Comparison of ENCODE assay signal across 8 cellular contexts in the genomic region with DNA sequence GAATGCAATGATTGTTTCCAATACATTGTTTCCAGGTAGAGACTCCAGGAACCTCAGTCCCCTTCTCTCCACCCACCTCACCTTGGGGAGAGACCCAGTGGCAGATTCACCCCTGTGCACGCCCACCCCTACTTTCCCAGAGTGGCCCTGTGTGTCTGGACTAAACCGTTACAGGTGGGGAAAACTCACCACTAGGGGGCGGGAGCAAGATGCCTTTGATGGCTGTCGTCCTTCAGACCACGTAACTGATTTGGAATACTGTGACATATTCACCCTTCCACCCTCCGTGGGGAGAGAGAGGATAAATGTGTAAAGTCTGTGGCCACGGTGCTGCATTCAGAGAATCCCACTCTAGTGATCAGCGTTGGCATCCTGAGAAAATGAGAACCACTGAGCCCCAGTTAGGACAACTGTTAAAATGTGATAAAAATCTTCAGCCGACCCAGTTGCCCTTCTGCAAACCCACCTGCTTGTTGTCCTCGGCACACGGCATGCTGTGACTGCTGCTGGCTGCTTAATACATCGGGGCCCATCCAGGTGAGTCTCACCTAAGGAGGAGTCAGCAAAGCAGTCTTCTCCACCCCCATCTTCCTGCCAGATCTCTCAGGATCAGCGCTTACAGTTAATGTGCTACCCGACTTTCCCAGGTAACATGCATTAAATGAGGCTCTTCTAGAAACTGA. TPM values are rescaled to one million over a fixed set of nuclear protein-coding genes. Genes with fewer than 3 reads are reported as not detected.
DNase-seq lines count a peak whose midpoint lies in the region; ATAC-seq and TF ChIP-seq lines count a peak whose summit lies in the region.

No MANE protein-coding gene starts in this region.

- no peak overlapping the region for H3K27ac Mint-ChIP-seq in neural crest cell (ENCODE audit: unreplicated experiment)

- peaks cover 5% of the 10 kb centered on the region for H3K4me1 Mint-ChIP-seq in neural crest cell

- no peak overlapping the region for H3K4me3 Mint-ChIP-seq in neural crest cell

- H3K27me3 Mint-ChIP-seq in neural crest cell (ENCODE audit: low read depth), result no peaks in the 10 kb centered on the region

- H3K4me1 ChIP-seq in PC-3 (ENCODE audit: insufficient read depth, low read length), result peaks cover 13% of the 10 kb centered on the region
- peaks cover 3% of the 10 kb centered on the region for H3K4me1 ChIP-seq in stomach smooth muscle (ENCODE audit: control insufficient read depth, insufficient read depth, low read length)

- H3K4me3 ChIP-seq in HL-60 (replicated peaks; ENCODE audit: insufficient read depth, low read length), result no peak overlapping the region
- H3K4me3 ChIP-seq in PC-3 (ENCODE audit: low read length), result no peak overlapping the region
- peak overlapping the region; percentile 33 to 47 for H3K4me3 ChIP-seq in stomach smooth muscle (ENCODE audit: low read length in 2 of 2)

- H3F3A ChIP-seq in PC-3 (ENCODE audit: low read length, unreplicated experiment), result no peaks in the 10 kb centered on the region

- CTCF ChIA-PET in PC-3 (lab: Charles Lee), result no interaction called here

- H3K27ac ChIP-seq in HL-60 (replicated peaks) (no peak overlapping the region), PC-3 (ENCODE audit: low read length) (no peak overlapping the region), stomach smooth muscle (ENCODE audit: low read length) (no peak overlapping the region)

- no peak overlapping the region for H3K4me2 ChIP-seq in PC-3 (ENCODE audit: low read length)

- intact Hi-C loops in PC-3 (cut with micrococcal nuclease), result loop anchor here (2.0 kb wide), 1 partner anchor 161 kb away; a partner anchor contains a TSS

- H3K79me2 ChIP-seq in PC-3 (ENCODE audit: low read length), result no peaks in the 10 kb centered on the region

- no peaks in the 10 kb centered on the region for H3K9me3 Mint-ChIP-seq in neural crest cell

- peak; percentile 17 for TF ChIP-seq CTCF in HL-60 (IDR thresholded peaks at IDR 0.05; ENCODE audit: insufficient read depth, low read length)
- TF ChIP-seq CTCF in PC-3 (conservative IDR thresholded peaks at IDR 0.05; ENCODE audit: low read depth, low read length), result peak; percentile 75
- TF ChIP-seq CTCF in neural crest cell (conservative IDR thresholded peaks at IDR 0.05), result peak; percentile 85

- H3K36me3 ChIP-seq in PC-3 (ENCODE audit: low read depth, low read length) (no peaks in the 10 kb centered on the region), stomach smooth muscle (ENCODE audit: control insufficient read depth in 2 of 2, insufficient read depth in 2 of 2, low read length in 2 of 2) (peaks cover 0 to 5% of the 10 kb centered on the region in 2 donors)

- POLR2A ChIA-PET in PC-3 (lab: Charles Lee; ENCODE audit: unreplicated experiment), result no interaction called here

- H3K36me3 Mint-ChIP-seq in neural crest cell (ENCODE audit: low read depth), result peaks cover 27% of the 10 kb centered on the region

- BruUV-seq in PC-3 (replicated peaks; lab: Mats Ljungman, UMichigan), result no TSS peak

- no peaks in the 10 kb centered on the region for H3K9me3 ChIP-seq in PC-3 (ENCODE audit: low read length)
- H3K9me3 ChIP-seq in stomach smooth muscle (ENCODE audit: control insufficient read depth in 2 of 2, low read length in 2 of 2), result peaks cover 0 to 2% of the 10 kb centered on the region in 2 donors

- ATAC-seq in GM18909 (IDR thresholded peaks at IDR 0.05; ENCODE audit: poor library complexity, unreplicated experiment) (peak; percentile 72), PC-3 (peak; percentile 80)

- H4K20me1 ChIP-seq in PC-3 (ENCODE audit: low read length), result no peaks in the 10 kb centered on the region

- no peak overlapping the region for H2AFZ ChIP-seq in PC-3 (ENCODE audit: low read length)

- DNase-seq in AG20443 (ENCODE audit: low spot score) (peak; percentile 76), HL-60 (ENCODE audit: low read depth in 1 of 2, low spot score in 1 of 2) (peak; percentile 14 to 45), PC-3 (peak; percentile 66), fibroblast of peridontal ligament (ENCODE audit: extremely low read depth) (peak; percentile 77), neural crest cell (ENCODE audit: low read depth, low spot score) (peak; percentile 82)
- peak; percentile 85 for DNase-seq in activated T-cell treated with anti-CD3 and anti-CD28 coated beads, Interleukin-2, amount 50 U/mL, for 48 hours

- H3K9ac ChIP-seq in PC-3 (ENCODE audit: low read length), result no peak overlapping the region
- H3K9ac ChIP-seq in stomach smooth muscle (ENCODE audit: low read length in 2 of 2), result no peak overlapping the region

- H3K27me3 ChIP-seq in HL-60 (ENCODE audit: insufficient read depth, poor library complexity, severe bottlenecking) (no peaks in the 10 kb centered on the region), PC-3 (ENCODE audit: low read length) (no peaks in the 10 kb centered on the region), stomach smooth muscle (ENCODE audit: control insufficient read depth in 1 of 2, insufficient read depth in 2 of 2, low read length in 2 of 2) (no peaks in the 10 kb centered on the region)

- H3K9me2 ChIP-seq in PC-3 (replicated peaks; ENCODE audit: low read length), result no peaks in the 10 kb centered on the region

RNA-seq across cellular contexts. Expression of a gene that starts 41.5 kb away (rescaled TPM):
- 11.0 and 14.4 TPM in 2 replicates for total RNA-seq in PC-3 (2014; rRNA removed)
- 24.4 and 27.7 TPM in 2 replicates for total RNA-seq in neural crest cell

Comparison
In these comparisons a context has a peak if more than half of its experiments do, and no peak if none do; other contexts are left out.
1. DNase-seq: peak in every context shown above with its lines; median percentile 85 in activated T-cell treated with anti-CD3 and anti-CD28 coated beads, Interleukin-2, amount 50 U/mL, for 48 hours; 82 in neural crest cell; 77 in fibroblast of peridontal ligament; 76 in AG20443; 66 in PC-3; 30 in HL-60.
2. H3K4me3 ChIP-seq: peak in stomach smooth muscle (2 of 2); none in HL-60 (single experiment) and PC-3 (single experiment).
3. CTCF ChIP-seq: peak in every context shown above with its lines; median percentile 85 in neural crest cell; 75 in PC-3; 17 in HL-60.